1 cellular context compared by ENCODE assay signal in the genomic region with DNA sequence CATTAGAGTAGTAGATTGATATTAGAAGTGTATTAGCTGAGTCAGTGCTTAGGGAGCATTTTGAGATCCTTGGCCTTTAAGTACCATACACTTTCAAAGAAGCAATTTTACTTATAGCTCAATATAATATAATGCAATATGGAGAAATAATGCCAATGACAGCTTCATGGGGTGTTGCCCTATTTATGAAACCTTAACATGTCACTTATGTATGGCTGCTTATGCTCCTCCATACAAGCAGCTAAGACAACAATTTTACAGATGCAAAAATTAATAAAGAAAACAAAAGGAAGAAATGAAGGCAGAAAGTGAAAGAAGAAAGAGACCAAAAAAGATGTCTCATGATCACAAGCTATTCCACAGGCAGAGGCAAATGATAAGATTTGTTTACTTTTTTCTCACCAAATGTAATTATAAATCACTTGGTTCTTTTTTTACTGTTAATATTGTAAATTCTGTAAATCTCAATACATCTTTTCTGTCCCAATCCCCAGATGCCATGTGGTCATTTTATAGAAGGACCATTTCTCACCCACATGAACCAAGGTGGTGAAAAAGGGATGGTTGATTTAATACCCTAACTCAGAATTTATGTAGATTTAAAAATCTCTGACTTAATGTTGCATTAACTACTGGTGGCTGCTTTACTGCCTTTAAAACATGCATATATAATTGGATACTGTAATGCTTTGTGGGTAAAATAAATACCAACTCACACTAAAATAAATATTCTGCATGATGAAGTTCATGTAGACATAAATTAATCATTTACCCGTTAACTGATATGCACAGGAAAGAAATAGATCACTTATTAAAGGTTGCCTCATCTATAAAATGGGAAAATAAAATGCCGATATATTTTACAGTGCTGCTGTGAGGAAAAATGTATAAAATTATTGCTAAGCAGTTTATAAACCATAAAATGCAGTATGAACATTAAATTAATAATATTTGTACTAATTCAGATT.
TF ChIP-seq lines count a peak whose summit lies in the region.

No MANE protein-coding gene starts in this region.

TF ChIP-seq in liver, 16 proteins besides CTCF, POLR2A, EP300 and RAD21 (continued from another document):
- TF ChIP-seq, protein P1, sequence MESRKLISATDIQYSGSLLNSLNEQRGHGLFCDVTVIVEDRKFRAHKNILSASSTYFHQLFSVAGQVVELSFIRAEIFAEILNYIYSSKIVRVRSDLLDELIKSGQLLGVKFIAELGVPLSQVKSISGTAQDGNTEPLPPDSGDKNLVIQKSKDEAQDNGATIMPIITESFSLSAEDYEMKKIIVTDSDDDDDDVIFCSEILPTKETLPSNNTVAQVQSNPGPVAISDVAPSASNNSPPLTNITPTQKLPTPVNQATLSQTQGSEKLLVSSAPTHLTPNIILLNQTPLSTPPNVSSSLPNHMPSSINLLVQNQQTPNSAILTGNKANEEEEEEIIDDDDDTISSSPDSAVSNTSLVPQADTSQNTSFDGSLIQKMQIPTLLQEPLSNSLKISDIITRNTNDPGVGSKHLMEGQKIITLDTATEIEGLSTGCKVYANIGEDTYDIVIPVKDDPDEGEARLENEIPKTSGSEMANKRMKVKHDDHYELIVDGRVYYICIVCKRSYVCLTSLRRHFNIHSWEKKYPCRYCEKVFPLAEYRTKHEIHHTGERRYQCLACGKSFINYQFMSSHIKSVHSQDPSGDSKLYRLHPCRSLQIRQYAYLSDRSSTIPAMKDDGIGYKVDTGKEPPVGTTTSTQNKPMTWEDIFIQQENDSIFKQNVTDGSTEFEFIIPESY (IDR thresholded peaks at IDR 0.05): no peak
- TF ChIP-seq FOXA1 (IDR thresholded peaks at IDR 0.05) (no peak), HNF4G (IDR thresholded peaks at IDR 0.05) (no peak), HNF4A (conservative IDR thresholded peaks at IDR 0.05) (peak in 1 of 2 donors; percentile 24)
